In the genomic region with DNA sequence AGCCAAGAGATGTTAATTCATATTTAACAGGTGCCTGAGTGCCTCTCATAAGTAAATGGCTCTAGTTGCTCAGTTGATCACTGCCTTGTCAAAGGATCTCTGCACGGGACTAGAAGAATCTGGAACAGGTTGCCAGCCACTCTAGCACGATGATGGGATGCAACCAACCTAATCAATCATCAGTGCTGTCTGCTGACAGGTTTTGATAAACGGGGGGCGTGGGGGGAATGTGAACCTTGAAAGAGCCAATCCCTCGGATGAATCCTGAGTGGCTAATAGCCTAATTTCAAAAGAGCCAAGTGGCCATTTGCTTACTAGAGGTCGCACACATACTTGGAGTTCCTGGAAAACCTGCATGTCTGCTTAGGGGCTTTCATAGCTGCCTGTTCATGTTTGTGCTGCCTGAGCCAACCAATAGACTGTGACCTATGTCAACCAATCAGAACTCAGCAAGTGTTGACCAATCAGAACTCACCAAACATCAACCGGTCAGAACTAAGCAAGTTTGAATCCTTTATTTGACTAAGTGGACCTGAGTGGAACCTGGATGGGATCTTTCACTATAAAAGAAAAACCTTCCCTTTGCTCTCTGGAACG, we compare ENCODE assay signal across 21 cellular contexts.
"Had no signal": no experiment of that assay in that cellular context is flagged by ENCODE, and none has a peak within 500 bp of the region (broad histone marks: within the 10 kb centered on the region; RNA-seq: fewer than 3 reads in every experiment).

No MANE protein-coding gene starts in this region.

- H3K4me1 Mint-ChIP-seq: activated CD4-positive, alpha-beta T cell treated with anti-CD3 and anti-CD28 coated beads, Interleukin-2, amount 10 ng/mL, durations not matched to agents 24 days and 14 days; activated CD8-positive, alpha-beta memory T cell treated with anti-CD3 and anti-CD28 coated beads, Interleukin-2, amount 10 ng/mL, durations not matched to agents 7 days and 5 days; activated naive CD4-positive, alpha-beta T cell treated with anti-CD3 and anti-CD28 coated beads, Interleukin-2, amount 50 U/mL, for 24 hours had no signal

- H3K36me3 Mint-ChIP-seq: activated CD8-positive, alpha-beta memory T cell treated with anti-CD3 and anti-CD28 coated beads, Interleukin-2, amount 10 ng/mL, durations not matched to agents 7 days and 5 days; activated naive CD4-positive, alpha-beta T cell treated with anti-CD3 and anti-CD28 coated beads, Interleukin-2, amount 50 U/mL, for 24 hours; WTC11 had no signal

- DNase-seq: activated CD4-positive, alpha-beta T cell treated with anti-CD3 and anti-CD28 coated beads for 1 hour; activated CD4-positive, alpha-beta T cell treated with anti-CD3 and anti-CD28 coated beads, Interleukin-2, amount 10 ng/mL, durations not matched to agents 24 days and 14 days; activated CD4-positive, alpha-beta T cell treated with anti-CD3 and anti-CD28 coated beads, Interleukin-2, amount 50 U/mL, for 48 hours; activated CD8-positive, alpha-beta memory T cell treated with anti-CD3 and anti-CD28 coated beads, Interleukin-2, amount 10 ng/mL, durations not matched to agents 7 days and 5 days; activated effector memory CD4-positive, alpha-beta T cell treated with Interleukin-2 at 50 U/mL for 16 hours; activated naive CD4-positive, alpha-beta T cell; activated T-cell treated with anti-CD3 and anti-CD28 coated beads, Interleukin-2, amount 50 U/mL, for 24 hours; aorta; caudate nucleus; Kasumi-1; NCI-H1048; NCI-H146; NCI-H187 treated with DMSO at 0.1 percent for 48 hours; NCI-H2081 treated with DMSO at 0.1 percent for 48 hours; NCI-H524 treated with DMSO at 0.1 percent for 48 hours; NCI-H82; SIG-M5 had no signal

- H3K9me3 Mint-ChIP-seq: activated CD4-positive, alpha-beta T cell treated with anti-CD3 and anti-CD28 coated beads, Interleukin-2, amount 10 ng/mL, durations not matched to agents 24 days and 14 days; activated naive CD4-positive, alpha-beta T cell treated with anti-CD3 and anti-CD28 coated beads, Interleukin-2, amount 50 U/mL, for 24 hours; activated T-cell treated with anti-CD3 and anti-CD28 coated beads, Interleukin-2, amount 50 U/mL, for 24 hours; activated T-helper 1 cell treated with anti-CD3 and anti-CD28 coated beads, Interleukin-12 subunit alpha, Interleukin-12 subunit beta, Interleukin-2, Interleukin-4 antibody, amounts not matched to agents 30 ng/mL and 10 ng/mL and 1 ng/mL, durations not matched to agents 14 hours and 24 hours and 36 hours; T-helper 1 cell treated with Interleukin-12 subunit alpha and Interleukin-12 subunit beta and Interleukin-4 antibody, amounts not matched to agents 30 μg/mL and 1 μg/mL, for 36 hours had no signal

- H3K27ac Mint-ChIP-seq: activated CD4-positive, alpha-beta T cell treated with anti-CD3 and anti-CD28 coated beads, Interleukin-2, amount 10 ng/mL, durations not matched to agents 24 days and 14 days; activated CD8-positive, alpha-beta memory T cell treated with anti-CD3 and anti-CD28 coated beads, Interleukin-2, amount 10 ng/mL, durations not matched to agents 7 days and 5 days; activated naive CD4-positive, alpha-beta T cell treated with anti-CD3 and anti-CD28 coated beads, Interleukin-2, amount 50 U/mL, for 24 hours; activated T-cell treated with anti-CD3 and anti-CD28 coated beads, Interleukin-2, amount 50 U/mL, for 24 hours; activated T-helper 1 cell treated with anti-CD3 and anti-CD28 coated beads, Interleukin-12 subunit alpha, Interleukin-12 subunit beta, Interleukin-2, Interleukin-4 antibody, amounts not matched to agents 30 ng/mL and 10 ng/mL and 1 ng/mL, durations not matched to agents 14 hours and 24 hours and 36 hours; T-helper 1 cell treated with Interleukin-12 subunit alpha and Interleukin-12 subunit beta and Interleukin-4 antibody, amounts not matched to agents 30 μg/mL and 1 μg/mL, for 36 hours; WTC11 had no signal

- ATAC-seq: activated CD8-positive, alpha-beta memory T cell treated with anti-CD3 and anti-CD28 coated beads, Interleukin-2, amount 10 ng/mL, durations not matched to agents 7 days and 5 days; WTC11 had no signal

- H3K4me3 Mint-ChIP-seq: activated CD4-positive, alpha-beta T cell treated with anti-CD3 and anti-CD28 coated beads, Interleukin-2, amount 10 ng/mL, durations not matched to agents 24 days and 14 days; activated CD8-positive, alpha-beta memory T cell treated with anti-CD3 and anti-CD28 coated beads, Interleukin-2, amount 10 ng/mL, durations not matched to agents 7 days and 5 days; activated naive CD4-positive, alpha-beta T cell treated with anti-CD3 and anti-CD28 coated beads, Interleukin-2, amount 50 U/mL, for 24 hours; activated T-cell treated with anti-CD3 and anti-CD28 coated beads, Interleukin-2, amount 50 U/mL, for 24 hours; activated T-helper 1 cell treated with anti-CD3 and anti-CD28 coated beads, Interleukin-12 subunit alpha, Interleukin-12 subunit beta, Interleukin-2, Interleukin-4 antibody, amounts not matched to agents 30 ng/mL and 10 ng/mL and 1 ng/mL, durations not matched to agents 14 hours and 24 hours and 36 hours; T-helper 1 cell treated with Interleukin-12 subunit alpha and Interleukin-12 subunit beta and Interleukin-4 antibody, amounts not matched to agents 30 μg/mL and 1 μg/mL, for 36 hours; WTC11 had no signal
